ENCODE assay signal across 16 cellular contexts in the genomic region with DNA sequence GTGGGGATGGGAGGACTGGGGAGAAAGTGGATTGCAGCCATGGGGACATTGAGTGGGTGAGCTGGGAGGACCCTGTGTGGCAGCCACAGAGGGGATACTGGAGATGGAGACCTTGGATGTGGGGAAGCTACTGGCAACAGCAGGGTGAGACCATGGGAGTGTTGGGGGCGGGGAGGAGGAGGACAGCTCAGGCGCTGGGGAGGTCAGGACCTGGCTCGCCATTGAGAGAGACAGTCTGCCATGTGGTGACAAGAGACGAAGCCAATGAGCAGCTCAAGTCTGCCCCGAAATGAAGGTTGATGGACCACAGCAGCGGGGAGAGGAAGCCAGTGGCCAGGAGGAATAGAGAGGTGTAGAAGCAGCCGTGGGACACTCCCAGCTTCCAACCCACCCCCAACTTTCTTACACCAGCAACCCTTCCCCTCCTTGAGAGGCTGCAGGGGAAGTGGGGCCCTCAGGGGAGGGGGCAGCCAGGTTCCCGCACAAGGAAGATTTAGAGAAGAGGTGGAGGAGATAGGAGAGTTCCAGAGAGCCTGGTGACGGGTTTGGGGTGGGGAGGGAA.
DNase-seq lines count a peak whose midpoint lies in the region; ATAC-seq, FAIRE-seq and TF ChIP-seq lines count a peak whose summit lies in the region.
"Had no signal": no experiment of that assay in that cellular context is flagged by ENCODE, and none has a peak within 500 bp of the region (broad histone marks: within the 10 kb centered on the region; RNA-seq: fewer than 3 reads in every experiment).

No MANE protein-coding gene starts in this region.

- H3K4me3 Mint-ChIP-seq in CD4-positive, alpha-beta T cell: no peak overlapping the region
- H3K4me3 Mint-ChIP-seq: activated naive CD8-positive, alpha-beta T cell; naive thymus-derived CD8-positive, alpha-beta T cell; stimulated activated naive B cell treated with anti-CD40 and anti-IgM and Interleukin-4, amounts not matched to agents 10 μg/mL and 1 μg/mL and 100 μg/mL, for 72 hours; T-helper 1 cell treated with Interleukin-12 subunit alpha and Interleukin-12 subunit beta and Interleukin-4 antibody, amounts not matched to agents 30 μg/mL and 1 μg/mL, for 36 hours had no signal

- H3K27me3 Mint-ChIP-seq in CD4-positive, alpha-beta T cell: peaks cover 17% of the 10 kb centered on the region

- peaks cover 38% of the 10 kb centered on the region for H3K4me1 ChIP-seq in ACC112 (ENCODE audit: control insufficient read depth, insufficient read depth, low read length, unreplicated experiment)
- H3K4me1 ChIP-seq in PC-9 (replicated peaks; ENCODE audit: insufficient read depth): peaks cover 78% of the 10 kb centered on the region
- H3K4me1 ChIP-seq in pancreas: peaks cover 9 to 18% (median 13%) of the 10 kb centered on the region in 3 donors

- H3K9me2 ChIP-seq in PC-9 (ENCODE audit: insufficient read depth): no peaks in the 10 kb centered on the region

- H3K27me3 ChIP-seq in ACC112 (ENCODE audit: insufficient read depth, low read length): no peaks in the 10 kb centered on the region
- H3K27me3 ChIP-seq in PC-9 (ENCODE audit: insufficient read depth, low read depth): no peaks in the 10 kb centered on the region
- no peaks in the 10 kb centered on the region for H3K27me3 ChIP-seq in pancreas
- no peaks in the 10 kb centered on the region for H3K27me3 ChIP-seq in CD4-positive, alpha-beta T cell (ENCODE audit: control insufficient read depth, insufficient read depth, low read length)

- WGBS in pancreas, 2 donors: 73 to 83% methylated on average over 9 of the region's 9 CpGs

- H3K36me3 Mint-ChIP-seq in CD4-positive, alpha-beta T cell (ENCODE audit: low read depth): no peaks in the 10 kb centered on the region
- H3K36me3 Mint-ChIP-seq: activated naive CD8-positive, alpha-beta T cell; naive thymus-derived CD8-positive, alpha-beta T cell; stimulated activated naive B cell treated with anti-CD40 and anti-IgM and Interleukin-4, amounts not matched to agents 10 μg/mL and 1 μg/mL and 100 μg/mL, for 72 hours had no signal

- H3K79me2 ChIP-seq in ACC112 (ENCODE audit: control insufficient read depth, insufficient read depth, low read length, unreplicated experiment) (no peaks in the 10 kb centered on the region), PC-9 (ENCODE audit: low read depth) (no peaks in the 10 kb centered on the region)

- intact Hi-C loops in PC-9 (cut with micrococcal nuclease; ENCODE audit: unreplicated experiment): loop anchor here (5.0 kb wide), 1 partner anchor 287 kb away; no protein-coding TSS in a partner anchor
- intact Hi-C loops in pancreas (cut with DNase I): no loop called here
- intact Hi-C loops in CD4-positive, alpha-beta T cell (cut with DNase I, micrococcal nuclease): no loop called here

- no peaks in the 10 kb centered on the region for H4K20me1 ChIP-seq in PC-9 (ENCODE audit: insufficient read depth)

- H3K27ac ChIP-seq in ACC112 (ENCODE audit: low read depth, low read length) (peak overlapping the region; percentile 100), PC-9 (peak overlapping the region; percentile 100), epithelial cell of prostate (peak overlapping the region; percentile 100), pancreas (peak overlapping the region; percentile 64 to 85 (median 74))
- no peak overlapping the region for H3K27ac ChIP-seq in CD4-positive, alpha-beta T cell (ENCODE audit: low read depth, low read length)

- H3F3A ChIP-seq in PC-9 (ENCODE audit: insufficient read depth, low read depth): peaks cover 57% of the 10 kb centered on the region

- no peak overlapping the region for H2AFZ ChIP-seq in ACC112 (ENCODE audit: low read length, unreplicated experiment)
- no peak overlapping the region for H2AFZ ChIP-seq in PC-9

- H3K4me3 ChIP-seq in ACC112 (ENCODE audit: low read depth, low read length) (no peak overlapping the region), PC-9 (peak overlapping the region; percentile 29; the same call in 1 of the 2 replicates), pancreas (no peak overlapping the region)

- ATAC-seq in pancreas (no peak), HG02678 (IDR thresholded peaks at IDR 0.05; ENCODE audit: unreplicated experiment) (no peak)
- no peak for ATAC-seq in CD4-positive, alpha-beta T cell (ENCODE audit: poor library complexity)
- ATAC-seq: naive thymus-derived CD8-positive, alpha-beta T cell; stimulated activated naive B cell treated with anti-CD40 and anti-IgM and Interleukin-4, amounts not matched to agents 10 μg/mL and 1 μg/mL and 100 μg/mL, for 72 hours had no signal

- no peaks in the 10 kb centered on the region for H3K4me1 Mint-ChIP-seq in CD4-positive, alpha-beta T cell (ENCODE audit: low read depth)
- H3K4me1 Mint-ChIP-seq: stimulated activated naive B cell treated with anti-CD40 and anti-IgM and Interleukin-4, amounts not matched to agents 10 μg/mL and 1 μg/mL and 100 μg/mL, for 72 hours had no signal

- BruUV-seq in PC-9 (replicated peaks; lab: Mats Ljungman, UMichigan): no TSS peak

- DNase-seq in PC-9: no peak
- DNase-seq in epithelial cell of prostate (ENCODE audit: low read depth, low spot score): no peak
- peak in 1 of 6 donors; percentile 12 for DNase-seq in pancreas
- DNase-seq in DMS79 treated with DMSO at 0.1 percent for 48 hours (lab: John Stamatoyannopoulos, UW): no peak
- no peak for DNase-seq in NCI-H2171 (lab: John Stamatoyannopoulos, UW)
- no peak for DNase-seq in CD4-positive, alpha-beta T cell
- DNase-seq: cerebellar nuclear complex; naive thymus-derived CD8-positive, alpha-beta T cell; NCI-H1694 treated with DMSO at 0.1 percent for 48 hours; NCI-H526; right cardiac atrium; stimulated activated naive B cell treated with anti-CD40 and anti-IgM and Interleukin-4, amounts not matched to agents 10 μg/mL and 1 μg/mL and 100 μg/mL, for 72 hours had no signal

- H3K9me3 ChIP-seq in PC-9 (ENCODE audit: insufficient read depth, low read depth) (no peaks in the 10 kb centered on the region), pancreas (no peaks in the 10 kb centered on the region)
- no peaks in the 10 kb centered on the region for H3K9me3 ChIP-seq in CD4-positive, alpha-beta T cell (ENCODE audit: control insufficient read depth, low read length)

- TF ChIP-seq CTCF in PC-9 (conservative IDR thresholded peaks at IDR 0.05) (no peak), pancreas (IDR thresholded peaks at IDR 0.05) (no peak)
- TF ChIP-seq CTCF in CD4-positive, alpha-beta T cell (IDR thresholded peaks at IDR 0.05): no peak

- CTCF ChIA-PET in PC-9 (lab: Charles Lee): no interaction called here
- CTCF ChIA-PET in CD4-positive, alpha-beta T cell (lab: Charles Lee): no interaction called here

- peak overlapping the region; percentile 86 for H3K4me2 ChIP-seq in PC-9

- H3K36me3 ChIP-seq in ACC112 (ENCODE audit: insufficient read depth, low read length) (no peaks in the 10 kb centered on the region), PC-9 (ENCODE audit: low read depth) (no peaks in the 10 kb centered on the region), pancreas (no peaks in the 10 kb centered on the region)

- H3K9me3 Mint-ChIP-seq in CD4-positive, alpha-beta T cell: no peaks in the 10 kb centered on the region
- H3K9me3 Mint-ChIP-seq: stimulated activated naive B cell treated with anti-CD40 and anti-IgM and Interleukin-4, amounts not matched to agents 10 μg/mL and 1 μg/mL and 100 μg/mL, for 72 hours; T-helper 1 cell treated with Interleukin-12 subunit alpha and Interleukin-12 subunit beta and Interleukin-4 antibody, amounts not matched to agents 30 μg/mL and 1 μg/mL, for 36 hours had no signal

- FAIRE-seq in pancreas (lab: Jason Lieb, UNC): no peak

- POLR2A ChIA-PET in PC-9 (lab: Charles Lee; ENCODE audit: unreplicated experiment): interaction anchor here (0.5 to 1.4 kb wide), 7 partner anchors 8 to 1993 kb away, joined by 3 to 27 read pairs (median 4); no protein-coding TSS in a partner anchor
- POLR2A ChIA-PET in CD4-positive, alpha-beta T cell (lab: Charles Lee): no interaction called here

- H3K27ac Mint-ChIP-seq in CD4-positive, alpha-beta T cell: no peak overlapping the region
- H3K27ac Mint-ChIP-seq: activated naive CD8-positive, alpha-beta T cell; naive thymus-derived CD8-positive, alpha-beta T cell; stimulated activated naive B cell treated with anti-CD40 and anti-IgM and Interleukin-4, amounts not matched to agents 10 μg/mL and 1 μg/mL and 100 μg/mL, for 72 hours; T-helper 1 cell treated with Interleukin-12 subunit alpha and Interleukin-12 subunit beta and Interleukin-4 antibody, amounts not matched to agents 30 μg/mL and 1 μg/mL, for 36 hours had no signal
